In genomic region chr4:75849459-75849858, GRCh38 we compare ENCODE assay signal across 2 cellular contexts.
TF ChIP-seq lines count a peak whose summit lies in the region.

No MANE protein-coding gene starts in this region.

TF ChIP-seq in HepG2, 621 proteins besides CTCF, POLR2A, EP300 and RAD21:
- TF ChIP-seq CEBPB (IDR thresholded peaks at IDR 0.05; ENCODE audit: borderline replicate concordance, low read depth, low read length) (0 out of 2 replicates have a peak, but pooled peaks have one; percentile 12), NR2F2 (IDR thresholded peaks at IDR 0.05; ENCODE audit: borderline replicate concordance, low read depth) (no peak), SAP130 (CRISPR knock-in tag; IDR thresholded peaks at IDR 0.05; ENCODE audit: low read depth) (0 out of 2 replicates have a peak, but pooled peaks have one; percentile 11), ZNF644 (CRISPR knock-in tag; IDR thresholded peaks at IDR 0.05; ENCODE audit: low read depth) (0 out of 2 replicates have a peak, but pooled peaks have one; percentile 35), GATAD2A (CRISPR knock-in tag; IDR thresholded peaks at IDR 0.05) (0 out of 2 replicates have a peak, but pooled peaks have one; percentile 3), CSRNP1 (CRISPR knock-in tag; IDR thresholded peaks at IDR 0.05) (no peak)

TF ChIP-seq in H1, 55 proteins besides CTCF, POLR2A, EP300 and RAD21:
- TF ChIP-seq POLR2AphosphoS5 (IDR thresholded peaks at IDR 0.05; ENCODE audit: low read depth, low read length) (no peak), RFX5 (IDR thresholded peaks at IDR 0.05; ENCODE audit: borderline replicate concordance, low read depth, low read length) (no peak), ATF2 (IDR thresholded peaks at IDR 0.05; ENCODE audit: low read length) (no peak), ATF3 (IDR thresholded peaks at IDR 0.05; ENCODE audit: insufficient read depth, low read depth, low read length) (no peak), SP2 (IDR thresholded peaks at IDR 0.05; ENCODE audit: low read length) (no peak), CHD7 (IDR thresholded peaks at IDR 0.05; ENCODE audit: insufficient replicate concordance, low read length) (no peak), SP4 (IDR thresholded peaks at IDR 0.05; ENCODE audit: low read length) (no peak), KDM4A (IDR thresholded peaks at IDR 0.05; ENCODE audit: low read depth, low read length, severe bottlenecking) (no peak), CTBP2 (IDR thresholded peaks at IDR 0.05; ENCODE audit: borderline replicate concordance, insufficient read depth, insufficient read length, low read length) (no peak), SIX5 (IDR thresholded peaks at IDR 0.05; ENCODE audit: low read depth, low read length) (no peak), ZNF274 (IDR thresholded peaks at IDR 0.05; ENCODE audit: borderline replicate concordance, extremely low read depth, low read length) (no peak), RXRA (IDR thresholded peaks at IDR 0.05; ENCODE audit: insufficient read depth, low read depth, low read length) (no peak), JUN (IDR thresholded peaks at IDR 0.05; ENCODE audit: low read depth, low read length) (no peak), GABPA (IDR thresholded peaks at IDR 0.05; ENCODE audit: borderline replicate concordance, insufficient read depth, low read length) (no peak)
